24 cellular contexts compared by ENCODE assay signal in the genomic region with DNA sequence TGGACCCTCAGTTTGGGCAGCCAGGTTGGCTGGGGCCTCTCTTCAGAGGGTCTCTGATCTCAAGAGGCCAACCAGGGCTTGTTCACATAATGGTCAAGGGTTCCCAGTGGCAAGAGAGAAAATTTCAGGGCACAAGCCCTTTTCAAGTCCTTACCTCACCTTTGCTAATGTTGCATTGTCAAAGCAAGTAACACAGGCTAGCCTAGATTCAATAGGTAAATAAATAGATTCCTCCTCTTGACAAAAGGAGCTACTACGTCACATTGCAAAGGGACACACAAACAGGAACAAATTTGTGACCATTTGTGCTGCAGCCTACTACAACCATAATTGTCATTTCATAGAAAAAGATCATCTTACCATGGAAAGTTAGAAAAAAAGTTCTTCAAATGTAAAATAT. TPM values are rescaled to one million over a fixed set of nuclear protein-coding genes. Genes with fewer than 3 reads are reported as not detected.
DNase-seq lines count a peak whose midpoint lies in the region; ATAC-seq and TF ChIP-seq lines count a peak whose summit lies in the region.
"Had no signal": no experiment of that assay in that cellular context is flagged by ENCODE, and none has a peak within 500 bp of the region (broad histone marks: within the 10 kb centered on the region; RNA-seq: fewer than 3 reads in every experiment).

No MANE protein-coding gene starts in this region.

- no peak overlapping the region for H3K9ac ChIP-seq in mesendoderm (ENCODE audit: low read length)
- H3K9ac ChIP-seq: KMS-11 had no signal

- no peak overlapping the region for H3K4me3 ChIP-seq in right atrium auricular region
- no peak overlapping the region for H3K4me3 ChIP-seq in mesendoderm (ENCODE audit: low read length)
- H3K4me3 ChIP-seq in adrenal gland: no peak overlapping the region
- H3K4me3 ChIP-seq: GM12878, GM23338, SJCRH30 had no signal

- no peak for ATAC-seq in Right ventricle myocardium inferior
- ATAC-seq: CD8-positive, alpha-beta T cell; GM12878; GM23338; SK-N-SH treated with all-trans-retinoic acid at 6 μM for 48 hours had no signal

- H3K79me1 ChIP-seq in mesendoderm (ENCODE audit: low read length): no peaks in the 10 kb centered on the region

- H2BK5ac ChIP-seq in mesendoderm (ENCODE audit: low read length): peak overlapping the region; percentile 20

- H4K8ac ChIP-seq in mesendoderm (ENCODE audit: low read depth, low read length): no peak overlapping the region

- H3K27me3 ChIP-seq in right atrium auricular region (no peaks in the 10 kb centered on the region), mesendoderm (ENCODE audit: insufficient read depth, low read length, poor library complexity) (no peaks in the 10 kb centered on the region), adrenal gland (no peaks in the 10 kb centered on the region)
- H3K27me3 ChIP-seq: SJCRH30 had no signal

- H3K27ac ChIP-seq in right atrium auricular region: peak overlapping the region; percentile 16 to 28
- H3K27ac ChIP-seq in mesendoderm (ENCODE audit: low read depth, low read length): no peak overlapping the region
- H3K27ac ChIP-seq in adrenal gland: no peak overlapping the region
- H3K27ac ChIP-seq: KMS-11, SJCRH30 had no signal

- H2AK5ac ChIP-seq in mesendoderm (ENCODE audit: low read length): no peak overlapping the region

- H3K79me2 ChIP-seq in mesendoderm (ENCODE audit: control insufficient read depth, insufficient read depth, low read length): no peaks in the 10 kb centered on the region

- H3K4ac ChIP-seq in mesendoderm (ENCODE audit: low read depth, low read length): no peak overlapping the region

- H3K4me1 ChIP-seq in right atrium auricular region (peaks cover 0 to 11% of the 10 kb centered on the region in 2 donors), mesendoderm (ENCODE audit: control insufficient read depth, low read depth, low read length) (peaks cover 6% of the 10 kb centered on the region), adrenal gland (replicated peaks in 1 of 2) (no peaks in the 10 kb centered on the region)

- no peak for TF ChIP-seq POLR2A in adrenal gland (IDR thresholded peaks at IDR 0.05)

- DNase-seq in right atrium auricular region (ENCODE audit: low spot score): no peak
- no peak for DNase-seq in Right ventricle myocardium inferior (ENCODE audit: missing footprints)
- DNase-seq in NCI-H2029 treated with DMSO at 0.1 percent for 48 hours (lab: John Stamatoyannopoulos, UW): peak; percentile 29
- peak; percentile 40 for DNase-seq in mesendoderm
- no peak for DNase-seq in adrenal gland
- DNase-seq in NCI-H82 (lab: John Stamatoyannopoulos, UW): no peak
- DNase-seq in NCI-H510A (lab: John Stamatoyannopoulos, UW): no peak
- DNase-seq: C1 segment of cervical spinal cord; CD8-positive, alpha-beta T cell; DMS 273 treated with DMSO at 0.1 percent for 48 hours; GDM1; H9; MM.1S; NCI-H1417; NCI-H1694 treated with DMSO at 0.1 percent for 48 hours; NCI-H2107; NCI-H2227 treated with DMSO at 0.1 percent for 48 hours; NCI-H69; SJCRH30; T-helper 2 cell had no signal

- H2BK120ac ChIP-seq in mesendoderm (ENCODE audit: low read depth, low read length): no peak overlapping the region

- no peak overlapping the region for H3K4me2 ChIP-seq in mesendoderm (ENCODE audit: low read length)
- H3K4me2 ChIP-seq: GM23338, KMS-11 had no signal

- no peak overlapping the region for H3K18ac ChIP-seq in mesendoderm (ENCODE audit: low read length)

- intact Hi-C loops in Right ventricle myocardium inferior (cut with DNase I): no loop called here
- intact Hi-C loops in adrenal gland (cut with DNase I): no loop called here

- peak overlapping the region; percentile 42 for H3K56ac ChIP-seq in mesendoderm (ENCODE audit: low read length)

- WGBS in mesendoderm (ENCODE audit: extremely low coverage, insufficient coverage, low lambda C conversion rate): no CpG with 5 or more reads among the region's 1 CpG
- WGBS in adrenal gland, 4 donors: 88 to 96% (median 94%) methylated on average over 1 of the region's 1 CpG

- H3K23ac ChIP-seq in mesendoderm (ENCODE audit: low read length): no peak overlapping the region

- no peaks in the 10 kb centered on the region for H3K36me3 ChIP-seq in right atrium auricular region
- H3K36me3 ChIP-seq in mesendoderm (ENCODE audit: control insufficient read depth, insufficient read depth, low read length): no peaks in the 10 kb centered on the region
- no peaks in the 10 kb centered on the region for H3K36me3 ChIP-seq in adrenal gland (replicated peaks in 1 of 2)
- H3K36me3 ChIP-seq: SJCRH30 had no signal

- TF ChIP-seq CTCF in right atrium auricular region (IDR thresholded peaks at IDR 0.05): no peak
- TF ChIP-seq CTCF in adrenal gland (IDR thresholded peaks at IDR 0.05): no peak

- H3K9me3 ChIP-seq in right atrium auricular region: no peaks in the 10 kb centered on the region
- no peaks in the 10 kb centered on the region for H3K9me3 ChIP-seq in adrenal gland (replicated peaks in 1 of 3)
- H3K9me3 ChIP-seq: SJCRH30 had no signal

- H4K5ac ChIP-seq in mesendoderm (ENCODE audit: low read length): no peak overlapping the region

- H2BK15ac ChIP-seq in mesendoderm (replicated peaks; ENCODE audit: low read depth): no peak overlapping the region

RNA-seq across cellular contexts. Expression of a gene that starts 33.9 kb away (rescaled TPM):
- total RNA-seq in right atrium auricular region (100 to 1,000 TPM in 1 of 2 donors, 10 to 100 TPM in 1; 94.8 to 183 TPM), Right ventricle myocardium inferior (146 TPM), adrenal gland (10 to 100 TPM in 3 of 8 donors, 1 to 10 TPM in 5; 2.1 to 17.2 (median 9.0) TPM)
- polyA plus RNA-seq in mesendoderm (2013, experiment 1 of 2): 0.73 TPM
- 0.57 TPM for polyA plus RNA-seq in mesendoderm (2013, experiment 2 of 2)
- polyA plus RNA-seq in adrenal gland: 1 to 10 TPM; 1.5 to 6.1 (median 3.1) TPM

Comparison
In these comparisons a context has a peak if more than half of its experiments do, and no peak if none do; other contexts are left out.
1. DNase-seq: peak in NCI-H2029 treated with DMSO at 0.1 percent for 48 hours (single experiment) and mesendoderm (single experiment); none in right atrium auricular region (single experiment), Right ventricle myocardium inferior (single experiment), adrenal gland (0 of 7), NCI-H82 (single experiment) and NCI-H510A (single experiment).
2. H3K27ac ChIP-seq: peak in right atrium auricular region (2 of 2); none in mesendoderm (single experiment) and adrenal gland (0 of 5).